ENCODE assay signal across 14 cellular contexts in genomic region chr2:147382322-147382948, GRCh38.
DNase-seq lines count a peak whose midpoint lies in the region; ATAC-seq and TF ChIP-seq lines count a peak whose summit lies in the region.
"Had no signal": no experiment of that assay in that cellular context is flagged by ENCODE, and none has a peak within 500 bp of the region (broad histone marks: within the 10 kb centered on the region; RNA-seq: fewer than 3 reads in every experiment).

No MANE protein-coding gene starts in this region.

- H3K36me3 Mint-ChIP-seq in activated T-helper 17 cell treated with anti-CD3 and anti-CD28 coated beads, Interleukin-2, amount 50 U/mL, for 72 hours (ENCODE audit: low read depth): no peaks in the 10 kb centered on the region

- no peak for ATAC-seq in activated T-helper 17 cell treated with anti-CD3 and anti-CD28 coated beads, Interleukin-2, amount 50 U/mL, for 72 hours (replicated peaks)
- no peak for ATAC-seq in GM18909 (IDR thresholded peaks at IDR 0.05; ENCODE audit: poor library complexity, unreplicated experiment)
- no peak for ATAC-seq in GM18861 (IDR thresholded peaks at IDR 0.05; ENCODE audit: unreplicated experiment)
- ATAC-seq: activated naive CD8-positive, alpha-beta T cell treated with anti-CD3 and anti-CD28 coated beads, Interleukin-2, amount 50 U/mL, for 24 hours had no signal

- H3K27ac Mint-ChIP-seq in activated T-helper 17 cell treated with anti-CD3 and anti-CD28 coated beads, Interleukin-2, amount 50 U/mL, for 72 hours: no peak overlapping the region
- H3K27ac Mint-ChIP-seq: activated naive CD8-positive, alpha-beta T cell treated with anti-CD3 and anti-CD28 coated beads, Interleukin-2, amount 50 U/mL, for 24 hours; progenitor cell of endocrine pancreas had no signal

- no peaks in the 10 kb centered on the region for H3K27me3 Mint-ChIP-seq in activated T-helper 17 cell treated with anti-CD3 and anti-CD28 coated beads, Interleukin-2, amount 50 U/mL, for 72 hours
- H3K27me3 Mint-ChIP-seq: activated naive CD8-positive, alpha-beta T cell treated with anti-CD3 and anti-CD28 coated beads, Interleukin-2, amount 50 U/mL, for 24 hours had no signal

- H3K4me3 Mint-ChIP-seq in activated T-helper 17 cell treated with anti-CD3 and anti-CD28 coated beads, Interleukin-2, amount 50 U/mL, for 72 hours: no peak overlapping the region
- H3K4me3 Mint-ChIP-seq: activated naive CD8-positive, alpha-beta T cell treated with anti-CD3 and anti-CD28 coated beads, Interleukin-2, amount 50 U/mL, for 24 hours had no signal

- no peak for TF ChIP-seq CTCF in epithelial cell of esophagus (IDR thresholded peaks at IDR 0.05; ENCODE audit: insufficient read depth, low read depth, low read length, missing control alignments)

- H3K9me3 Mint-ChIP-seq in activated T-helper 17 cell treated with anti-CD3 and anti-CD28 coated beads, Interleukin-2, amount 50 U/mL, for 72 hours: no peaks in the 10 kb centered on the region

- H3K4me3 ChIP-seq in epithelial cell of esophagus (ENCODE audit: low read length): no peak overlapping the region
- H3K4me3 ChIP-seq: tibial nerve had no signal

- DNase-seq in COR-L47 (lab: John Stamatoyannopoulos, UW) (peak; percentile 89), NCI-H1436 (lab: John Stamatoyannopoulos, UW) (peak; percentile 54), NCI-H510A (lab: John Stamatoyannopoulos, UW) (peak; percentile 78), epithelial cell of esophagus (ENCODE audit: low read depth) (peak; percentile 98), hippocampal formation (lab: John Stamatoyannopoulos, UW) (no peak)
- DNase-seq: activated naive CD8-positive, alpha-beta T cell treated with anti-CD3 and anti-CD28 coated beads, Interleukin-2, amount 50 U/mL, for 24 hours; cortex of kidney; NK-92 treated with Interleukin-12 subunit alpha and Interleukin-12 subunit beta, amount 100 ng/mL, for 24 hours; SK-N-SH had no signal

- no peaks in the 10 kb centered on the region for H3K4me1 Mint-ChIP-seq in activated T-helper 17 cell treated with anti-CD3 and anti-CD28 coated beads, Interleukin-2, amount 50 U/mL, for 72 hours
- H3K4me1 Mint-ChIP-seq: activated naive CD8-positive, alpha-beta T cell treated with anti-CD3 and anti-CD28 coated beads, Interleukin-2, amount 50 U/mL, for 24 hours had no signal

Comparison
In these comparisons a context has a peak if more than half of its experiments do, and no peak if none do; other contexts are left out.
1. DNase-seq: peak in COR-L47 (single experiment), NCI-H1436 (single experiment), NCI-H510A (single experiment) and epithelial cell of esophagus (single experiment); none in hippocampal formation (0 of 2).